Comparison of ENCODE assay signal across 28 cellular contexts in genomic region chr3:24615177-24615576, GRCh38.
"Had no signal": no experiment of that assay in that cellular context is flagged by ENCODE, and none has a peak within 500 bp of the region (broad histone marks: within the 10 kb centered on the region; RNA-seq: fewer than 3 reads in every experiment).

No MANE protein-coding gene starts in this region.

- H3K4me3 ChIP-seq: coronary artery, esophagus squamous epithelium, gastroesophageal sphincter had no signal

- H3K9me3 ChIP-seq: esophagus squamous epithelium, gastroesophageal sphincter had no signal

- FAIRE-seq: astrocyte, bronchial epithelial cell, endometrium, endothelial cell of umbilical vein had no signal

- H3K27ac ChIP-seq: brain microvascular endothelial cell, coronary artery, epithelial cell of prostate, esophagus squamous epithelium, gastroesophageal sphincter, WERI-Rb-1 had no signal

- H3K4me1 ChIP-seq: esophagus squamous epithelium, gastroesophageal sphincter had no signal

- DNase-seq: activated B cell treated with CpG ODN at 0.5 μM for 24 hours; activated CD4-positive, alpha-beta T cell treated with anti-CD3 and anti-CD28 coated beads for 48 hours; activated CD4-positive, alpha-beta T cell treated with anti-CD3 and anti-CD28 coated beads, Interleukin-2, amount 50 U/mL, for 1 hour; activated CD4-positive, alpha-beta T cell treated with anti-CD3 and anti-CD28 coated beads, Interleukin-2, amount 50 U/mL, for 48 hours; activated CD8-positive, alpha-beta memory T cell treated with anti-CD3 and anti-CD28 coated beads for 24 hours; activated CD8-positive, alpha-beta T cell treated with anti-CD3 and anti-CD28 coated beads for 36 hours; activated effector memory CD4-positive, alpha-beta T cell treated with Interleukin-2 at 50 U/mL for 16 hours; activated gamma-delta T cell treated with Interleukin-2 at 50 U/mL for 16 hours; activated naive CD4-positive, alpha-beta T cell treated with anti-CD3 and anti-CD28 coated beads, Interleukin-2, amount 50 U/mL, for 16 hours; activated naive CD4-positive, alpha-beta T cell treated with Interleukin-2 at 50 U/mL for 16 hours; activated T-cell treated with anti-CD3 and anti-CD28 coated beads, Interleukin-2, amount 50 U/mL, for 4 hours; amniotic stem cell; anterior cingulate cortex; brain microvascular endothelial cell; effector CD4-positive, alpha-beta T cell; effector memory CD8-positive, alpha-beta T cell; esophagus squamous epithelium; foreskin melanocyte; T-cell; T1000; WERI-Rb-1 had no signal

- H3K27me3 ChIP-seq: brain microvascular endothelial cell, esophagus squamous epithelium, gastroesophageal sphincter had no signal

- H3K36me3 ChIP-seq: brain microvascular endothelial cell, esophagus squamous epithelium, gastroesophageal sphincter, WERI-Rb-1 had no signal
